In genomic region chr2:173772205-173772604, GRCh38 we compare ENCODE assay signal across 37 cellular contexts.
"Had no signal": no experiment of that assay in that cellular context is flagged by ENCODE, and none has a peak within 500 bp of the region (broad histone marks: within the 10 kb centered on the region; RNA-seq: fewer than 3 reads in every experiment).

No MANE protein-coding gene starts in this region.

- H3K27ac Mint-ChIP-seq: activated B cell treated with CpG ODN at 0.5 μM for 24 hours; activated CD4-positive, alpha-beta memory T cell treated with anti-CD3 and anti-CD28 coated beads for 36 hours; activated CD4-positive, alpha-beta T cell treated with anti-CD3 and anti-CD28 coated beads, Interleukin-2, amount 10 ng/mL, durations not matched to agents 24 days and 14 days; activated CD8-positive, alpha-beta T cell treated with anti-CD3 and anti-CD28 coated beads for 36 hours; activated naive CD4-positive, alpha-beta T cell treated with anti-CD3 and anti-CD28 coated beads for 36 hours; activated naive CD4-positive, alpha-beta T cell treated with anti-CD3 and anti-CD28 coated beads, Interleukin-2, amount 50 U/mL, for 72 hours; activated naive CD8-positive, alpha-beta T cell treated with anti-CD3 and anti-CD28 coated beads for 36 hours; activated T-cell treated with anti-CD3 and anti-CD28 coated beads, Interleukin-2, amount 50 U/mL, for 72 hours; activated T-helper 1 cell treated with anti-CD3 and anti-CD28 coated beads, Interleukin-12 subunit alpha, Interleukin-12 subunit beta, Interleukin-2, Interleukin-4 antibody, amounts not matched to agents 30 ng/mL and 10 ng/mL and 1 ng/mL, durations not matched to agents 14 hours and 24 hours and 36 hours; activated T-helper 17 cell treated with anti-CD3 and anti-CD28 coated beads, Interleukin-2, amount 50 U/mL, for 72 hours; T-helper 1 cell treated with Interleukin-12 subunit alpha and Interleukin-12 subunit beta and Interleukin-4 antibody, amounts not matched to agents 30 μg/mL and 1 μg/mL, for 36 hours; T-helper 2 cell treated with Interferon-gamma antibody and Interleukin-4, amounts not matched to agents 5 μg/mL and 100 μg/mL, for 36 hours had no signal

- H3K27me3 ChIP-seq: adrenal gland, body of pancreas, brain microvascular endothelial cell, breast epithelium had no signal

- H3K27me3 Mint-ChIP-seq: activated naive CD8-positive, alpha-beta T cell treated with anti-CD3 and anti-CD28 coated beads for 36 hours had no signal

- H3K4me1 ChIP-seq: adrenal gland, body of pancreas, breast epithelium had no signal

- H3K9me3 ChIP-seq: adrenal gland, body of pancreas, breast epithelium had no signal

- FAIRE-seq: astrocyte, TTC549 had no signal

- DNase-seq: activated B cell treated with CpG ODN at 0.5 μM for 24 hours; activated CD4-positive, alpha-beta memory T cell treated with anti-CD3 and anti-CD28 coated beads for 36 hours; activated CD4-positive, alpha-beta T cell treated with anti-CD3 and anti-CD28 coated beads for 4 hours; activated CD4-positive, alpha-beta T cell treated with anti-CD3 and anti-CD28 coated beads, Interleukin-2, amount 10 ng/mL, durations not matched to agents 24 days and 14 days; activated CD4-positive, alpha-beta T cell treated with anti-CD3 and anti-CD28 coated beads, Interleukin-2, amount 50 U/mL, for 1 hour; activated CD4-positive, alpha-beta T cell treated with anti-CD3 and anti-CD28 coated beads, Interleukin-2, amount 50 U/mL, for 4 hours; activated CD4-positive, CD25-positive, alpha-beta regulatory T cell treated with anti-CD3 and anti-CD28 coated beads, Interleukin-2, amount 50 U/mL, for 72 hours; activated CD8-positive, alpha-beta memory T cell treated with anti-CD3 and anti-CD28 coated beads, Interleukin-2, amount 50 U/mL, for 4 hours; activated CD8-positive, alpha-beta T cell treated with anti-CD3 and anti-CD28 coated beads for 36 hours; activated effector memory CD4-positive, alpha-beta T cell treated with anti-CD3 and anti-CD28 coated beads, Interleukin-2, amount 50 U/mL, for 16 hours; activated gamma-delta T cell treated with Interleukin-2 at 50 U/mL for 16 hours; activated naive CD4-positive, alpha-beta T cell; activated naive CD4-positive, alpha-beta T cell treated with anti-CD3 and anti-CD28 coated beads for 36 hours; activated naive CD4-positive, alpha-beta T cell treated with anti-CD3 and anti-CD28 coated beads, Interleukin-2, amount 50 U/mL, for 16 hours; activated naive CD8-positive, alpha-beta T cell treated with anti-CD3 and anti-CD28 coated beads for 36 hours; activated T-cell treated with anti-CD3 and anti-CD28 coated beads for 4 hours; activated T-cell treated with anti-CD3 and anti-CD28 coated beads, Interleukin-2, amount 50 U/mL, for 1 hour; activated T-cell treated with anti-CD3 and anti-CD28 coated beads, Interleukin-2, amount 50 U/mL, for 4 hours; activated T-cell treated with anti-CD3 and anti-CD28 coated beads, Interleukin-2, amount 50 U/mL, for 72 hours; adrenal gland; amniotic stem cell; aorta; body of pancreas; brain microvascular endothelial cell; central memory CD4-positive, alpha-beta T cell; T-helper 1 cell; T-helper 2 cell; T-helper 9 cell had no signal

- H3K36me3 ChIP-seq: adrenal gland, brain microvascular endothelial cell, breast epithelium had no signal

- H3K4me1 Mint-ChIP-seq: activated B cell treated with CpG ODN at 0.5 μM for 24 hours; activated CD4-positive, alpha-beta T cell treated with anti-CD3 and anti-CD28 coated beads, Interleukin-2, amount 10 ng/mL, durations not matched to agents 24 days and 14 days; activated naive CD8-positive, alpha-beta T cell treated with anti-CD3 and anti-CD28 coated beads for 36 hours; activated T-helper 17 cell treated with anti-CD3 and anti-CD28 coated beads, Interleukin-2, amount 50 U/mL, for 72 hours had no signal

- ATAC-seq: activated CD8-positive, alpha-beta T cell treated with anti-CD3 and anti-CD28 coated beads for 36 hours; activated naive CD4-positive, alpha-beta T cell treated with anti-CD3 and anti-CD28 coated beads, Interleukin-2, amount 50 U/mL, for 72 hours; activated T-cell treated with anti-CD3 and anti-CD28 coated beads, Interleukin-2, amount 50 U/mL, for 4 hours; activated T-cell treated with anti-CD3 and anti-CD28 coated beads, Interleukin-2, amount 50 U/mL, for 72 hours; activated T-helper 17 cell treated with anti-CD3 and anti-CD28 coated beads, Interleukin-2, amount 50 U/mL, for 72 hours; body of pancreas had no signal

- H3K36me3 Mint-ChIP-seq: activated CD4-positive, alpha-beta memory T cell treated with anti-CD3 and anti-CD28 coated beads for 36 hours; activated naive CD4-positive, alpha-beta T cell treated with anti-CD3 and anti-CD28 coated beads, Interleukin-2, amount 50 U/mL, for 72 hours; activated naive CD8-positive, alpha-beta T cell treated with anti-CD3 and anti-CD28 coated beads for 36 hours had no signal

- H3K4me3 ChIP-seq: adrenal gland, body of pancreas, breast epithelium had no signal

- H3K9me3 Mint-ChIP-seq: activated B cell treated with CpG ODN at 0.5 μM for 24 hours; activated CD4-positive, alpha-beta memory T cell treated with anti-CD3 and anti-CD28 coated beads for 36 hours; activated CD4-positive, alpha-beta T cell treated with anti-CD3 and anti-CD28 coated beads, Interleukin-2, amount 10 ng/mL, durations not matched to agents 24 days and 14 days; activated CD8-positive, alpha-beta T cell treated with anti-CD3 and anti-CD28 coated beads for 36 hours; activated naive CD4-positive, alpha-beta T cell treated with anti-CD3 and anti-CD28 coated beads for 36 hours; activated naive CD4-positive, alpha-beta T cell treated with anti-CD3 and anti-CD28 coated beads, Interleukin-2, amount 50 U/mL, for 72 hours; activated naive CD8-positive, alpha-beta T cell treated with anti-CD3 and anti-CD28 coated beads for 36 hours; activated T-cell treated with anti-CD3 and anti-CD28 coated beads, Interleukin-2, amount 50 U/mL, for 4 hours; activated T-cell treated with anti-CD3 and anti-CD28 coated beads, Interleukin-2, amount 50 U/mL, for 72 hours; activated T-helper 1 cell treated with anti-CD3 and anti-CD28 coated beads, Interleukin-12 subunit alpha, Interleukin-12 subunit beta, Interleukin-2, Interleukin-4 antibody, amounts not matched to agents 30 ng/mL and 10 ng/mL and 1 ng/mL, durations not matched to agents 14 hours and 24 hours and 36 hours; activated T-helper 17 cell treated with anti-CD3 and anti-CD28 coated beads, Interleukin-2, amount 50 U/mL, for 72 hours; T-helper 1 cell treated with Interleukin-12 subunit alpha and Interleukin-12 subunit beta and Interleukin-4 antibody, amounts not matched to agents 30 μg/mL and 1 μg/mL, for 36 hours; T-helper 2 cell treated with Interferon-gamma antibody and Interleukin-4, amounts not matched to agents 5 μg/mL and 100 μg/mL, for 36 hours had no signal

- H3K4me3 Mint-ChIP-seq: activated B cell treated with CpG ODN at 0.5 μM for 24 hours; activated CD4-positive, alpha-beta memory T cell treated with anti-CD3 and anti-CD28 coated beads for 36 hours; activated CD4-positive, alpha-beta T cell treated with anti-CD3 and anti-CD28 coated beads, Interleukin-2, amount 10 ng/mL, durations not matched to agents 24 days and 14 days; activated CD8-positive, alpha-beta T cell treated with anti-CD3 and anti-CD28 coated beads for 36 hours; activated naive CD4-positive, alpha-beta T cell treated with anti-CD3 and anti-CD28 coated beads for 36 hours; activated naive CD8-positive, alpha-beta T cell treated with anti-CD3 and anti-CD28 coated beads for 36 hours; activated T-cell treated with anti-CD3 and anti-CD28 coated beads, Interleukin-2, amount 50 U/mL, for 4 hours; activated T-cell treated with anti-CD3 and anti-CD28 coated beads, Interleukin-2, amount 50 U/mL, for 72 hours; activated T-helper 1 cell treated with anti-CD3 and anti-CD28 coated beads, Interleukin-12 subunit alpha, Interleukin-12 subunit beta, Interleukin-2, Interleukin-4 antibody, amounts not matched to agents 30 ng/mL and 10 ng/mL and 1 ng/mL, durations not matched to agents 14 hours and 24 hours and 36 hours; activated T-helper 17 cell treated with anti-CD3 and anti-CD28 coated beads, Interleukin-2, amount 50 U/mL, for 72 hours; T-helper 1 cell treated with Interleukin-12 subunit alpha and Interleukin-12 subunit beta and Interleukin-4 antibody, amounts not matched to agents 30 μg/mL and 1 μg/mL, for 36 hours; T-helper 2 cell treated with Interferon-gamma antibody and Interleukin-4, amounts not matched to agents 5 μg/mL and 100 μg/mL, for 36 hours had no signal

- H3K27ac ChIP-seq: adrenal gland, body of pancreas, brain microvascular endothelial cell, breast epithelium, VCaP had no signal
